ENCODE assay signal across 7 cellular contexts in the genomic region with DNA sequence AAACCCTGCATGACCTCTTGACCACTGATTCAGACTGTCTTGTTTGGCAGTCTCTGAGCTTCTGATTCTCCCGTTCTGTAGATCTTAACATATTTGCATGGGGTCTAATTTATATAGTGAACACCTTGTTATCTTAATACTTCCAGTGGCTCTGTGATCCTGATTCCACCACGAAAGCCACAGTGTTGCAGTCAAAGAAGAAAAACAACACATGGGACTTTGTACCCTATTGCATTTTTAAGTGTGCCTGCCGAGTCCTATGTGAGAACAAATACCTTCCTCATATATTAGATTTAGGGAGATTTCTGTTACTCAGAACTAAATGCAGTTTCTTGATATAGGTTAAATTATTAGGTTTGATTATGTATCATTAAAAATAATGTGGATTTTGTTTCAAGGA. TPM values are rescaled to one million over a fixed set of nuclear protein-coding genes. Genes with fewer than 3 reads are reported as not detected.
"Had no signal": no experiment of that assay in that cellular context is flagged by ENCODE, and none has a peak within 500 bp of the region (broad histone marks: within the 10 kb centered on the region; RNA-seq: fewer than 3 reads in every experiment).

No MANE protein-coding gene starts in this region.

- H3K27ac Mint-ChIP-seq: H9, IgD-negative memory B cell had no signal

- H3K27ac ChIP-seq: GM23248 had no signal

- DNase-seq: GM23248, GOT3, H9, HCEC 1CT, KBM-7 had no signal

- H3K4me1 Mint-ChIP-seq: H9 had no signal

- H3K4me3 ChIP-seq: GM23248 had no signal

- H3K27me3 Mint-ChIP-seq: IgD-negative memory B cell had no signal

- H3K4me3 Mint-ChIP-seq: H9, IgD-negative memory B cell had no signal

- H3K9ac ChIP-seq: GM23248 had no signal

RNA-seq across cellular contexts. Expression of gene ZNF556, which starts 12.3 kb away (rescaled TPM):
- total RNA-seq: GM23248, H4, H9 had no signal
- polyA plus RNA-seq: GM23248, IgD-negative memory B cell had no signal
